Comparison of ENCODE assay signal across 1 cellular context in the genomic region with DNA sequence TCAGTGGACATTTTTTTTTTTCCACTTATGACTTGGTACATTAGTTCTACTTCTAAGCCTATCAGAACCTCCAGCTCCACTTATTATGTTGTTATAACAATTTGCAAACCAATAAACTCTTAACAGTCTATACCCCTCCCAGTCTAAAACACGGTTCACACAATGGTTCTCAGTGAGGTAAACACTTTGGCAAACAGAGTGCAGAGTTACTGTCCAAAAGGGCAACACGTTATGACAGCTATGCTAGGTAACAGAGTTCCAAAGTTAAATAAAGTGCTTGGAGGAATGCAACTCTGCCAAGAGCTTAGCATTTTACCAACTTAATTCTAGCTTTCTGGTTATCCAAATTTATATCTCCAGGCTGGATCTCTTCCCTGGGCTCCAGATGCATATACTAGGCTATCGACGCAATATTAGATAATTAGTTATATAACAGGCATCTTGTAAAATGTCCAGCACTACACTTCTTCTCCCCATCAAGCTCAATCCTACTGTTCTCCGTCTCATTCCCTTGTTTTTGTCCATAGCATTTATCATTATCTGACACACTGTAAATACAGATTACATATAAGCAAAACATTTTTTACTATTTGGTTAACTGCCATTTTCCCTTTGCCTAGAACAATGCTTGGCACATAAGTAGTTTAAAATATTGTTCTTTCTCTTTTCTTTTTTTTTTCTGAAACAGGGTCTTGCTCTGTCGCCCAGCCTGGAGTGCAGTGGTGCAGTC.
A peak's percentile ranks its signal among the peaks of the same experiment; 100 is the strongest.
TF ChIP-seq lines count a peak whose summit lies in the region.

No MANE protein-coding gene starts in this region.

TF ChIP-seq in HepG2, 621 proteins besides CTCF, POLR2A, EP300 and RAD21 (continued from another document and continues in another):
- TF ChIP-seq, protein P1, sequence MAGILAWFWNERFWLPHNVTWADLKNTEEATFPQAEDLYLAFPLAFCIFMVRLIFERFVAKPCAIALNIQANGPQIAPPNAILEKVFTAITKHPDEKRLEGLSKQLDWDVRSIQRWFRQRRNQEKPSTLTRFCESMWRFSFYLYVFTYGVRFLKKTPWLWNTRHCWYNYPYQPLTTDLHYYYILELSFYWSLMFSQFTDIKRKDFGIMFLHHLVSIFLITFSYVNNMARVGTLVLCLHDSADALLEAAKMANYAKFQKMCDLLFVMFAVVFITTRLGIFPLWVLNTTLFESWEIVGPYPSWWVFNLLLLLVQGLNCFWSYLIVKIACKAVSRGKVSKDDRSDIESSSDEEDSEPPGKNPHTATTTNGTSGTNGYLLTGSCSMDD (CRISPR knock-in tag; IDR thresholded peaks at IDR 0.05), result no peak
- TF ChIP-seq ZNF121 (CRISPR knock-in tag; IDR thresholded peaks at IDR 0.05) (peak; percentile 82; the same call in 1 of the 2 replicates), ELF1 (CRISPR knock-in tag; IDR thresholded peaks at IDR 0.05) (no peak), HNF4A (CRISPR knock-in tag; IDR thresholded peaks at IDR 0.05) (peak; percentile 90), MEIS2 (CRISPR knock-in tag; IDR thresholded peaks at IDR 0.05) (no peak), ZNF441 (CRISPR knock-in tag; IDR thresholded peaks at IDR 0.05; ENCODE audit: borderline replicate concordance) (no peak), TCF7L2 (IDR thresholded peaks at IDR 0.05; ENCODE audit: low read depth, low read length) (no peak), ZBTB26 (CRISPR knock-in tag; IDR thresholded peaks at IDR 0.05; ENCODE audit: borderline replicate concordance) (no peak), ONECUT2 (CRISPR knock-in tag; IDR thresholded peaks at IDR 0.05) (no peak), JUN (CRISPR knock-in tag; IDR thresholded peaks at IDR 0.05) (0 out of 2 replicates have a peak, but pooled peaks have one; percentile 30), ARHGAP35 (CRISPR knock-in tag; IDR thresholded peaks at IDR 0.05; ENCODE audit: borderline replicate concordance) (no peak), RFX3 (CRISPR knock-in tag; IDR thresholded peaks at IDR 0.05) (no peak), HOXA3 (CRISPR knock-in tag; IDR thresholded peaks at IDR 0.05) (peak; percentile 27; the same call in 1 of the 2 replicates), RBM22 (optimal IDR thresholded peaks at IDR 0.05; ENCODE audit: low read length) (no peak), MXI1 (IDR thresholded peaks at IDR 0.05; ENCODE audit: borderline replicate concordance, low read depth, low read length) (peak; percentile 33; the same call in 1 of the 3 replicates), ZBTB21 (CRISPR knock-in tag; IDR thresholded peaks at IDR 0.05) (0 out of 2 replicates have a peak, but pooled peaks have one; percentile 40), ZBTB7A (CRISPR knock-in tag; IDR thresholded peaks at IDR 0.05) (no peak), AKAP8 (CRISPR knock-in tag; IDR thresholded peaks at IDR 0.05) (no peak), ETS1 (CRISPR knock-in tag; IDR thresholded peaks at IDR 0.05) (no peak), TRIM22 (IDR thresholded peaks at IDR 0.05) (no peak), ZNF20 (CRISPR knock-in tag; IDR thresholded peaks at IDR 0.05) (no peak), MTERF4 (CRISPR knock-in tag; IDR thresholded peaks at IDR 0.05) (no peak), ZNF10 (CRISPR knock-in tag; IDR thresholded peaks at IDR 0.05; ENCODE audit: borderline replicate concordance, low read depth) (no peak), SKI (IDR thresholded peaks at IDR 0.05; ENCODE audit: partially characterized antibody) (no peak), NCOR1 (IDR thresholded peaks at IDR 0.05; ENCODE audit: borderline replicate concordance, low read length) (peak; percentile 65; the same call in 1 of the 2 replicates), FIP1L1 (IDR thresholded peaks at IDR 0.05; ENCODE audit: borderline replicate concordance, insufficient read depth, low read depth, low read length) (no peak), ARID3A (IDR thresholded peaks at IDR 0.05; ENCODE audit: low read depth, low read length) (peak; percentile 44; the same call in 1 of the 2 replicates), ZNF687 (CRISPR knock-in tag; IDR thresholded peaks at IDR 0.05) (no peak), MAFF (IDR thresholded peaks at IDR 0.05; ENCODE audit: low read depth, low read length) (no peak), ZNF331 (CRISPR knock-in tag; IDR thresholded peaks at IDR 0.05) (peak; percentile 65), ZNF510 (CRISPR knock-in tag; IDR thresholded peaks at IDR 0.05; ENCODE audit: low read depth) (no peak), PATZ1 (CRISPR knock-in tag; IDR thresholded peaks at IDR 0.05) (peak; percentile 90), BATF2 (CRISPR knock-in tag; IDR thresholded peaks at IDR 0.05) (no peak)
- TF ChIP-seq, protein P2, sequence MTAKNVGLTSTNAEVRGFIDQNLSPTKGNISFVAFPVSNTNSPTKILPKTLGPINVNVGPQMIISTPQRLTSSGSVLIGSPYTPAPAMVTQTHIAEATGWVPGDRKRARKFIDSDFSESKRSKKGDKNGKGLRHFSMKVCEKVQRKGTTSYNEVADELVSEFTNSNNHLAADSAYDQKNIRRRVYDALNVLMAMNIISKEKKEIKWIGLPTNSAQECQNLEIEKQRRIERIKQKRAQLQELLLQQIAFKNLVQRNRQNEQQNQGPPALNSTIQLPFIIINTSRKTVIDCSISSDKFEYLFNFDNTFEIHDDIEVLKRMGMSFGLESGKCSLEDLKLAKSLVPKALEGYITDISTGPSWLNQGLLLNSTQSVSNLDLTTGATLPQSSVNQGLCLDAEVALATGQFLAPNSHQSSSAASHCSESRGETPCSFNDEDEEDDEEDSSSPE (CRISPR knock-in tag; IDR thresholded peaks at IDR 0.05), result no peak
- TF ChIP-seq, protein P3, sequence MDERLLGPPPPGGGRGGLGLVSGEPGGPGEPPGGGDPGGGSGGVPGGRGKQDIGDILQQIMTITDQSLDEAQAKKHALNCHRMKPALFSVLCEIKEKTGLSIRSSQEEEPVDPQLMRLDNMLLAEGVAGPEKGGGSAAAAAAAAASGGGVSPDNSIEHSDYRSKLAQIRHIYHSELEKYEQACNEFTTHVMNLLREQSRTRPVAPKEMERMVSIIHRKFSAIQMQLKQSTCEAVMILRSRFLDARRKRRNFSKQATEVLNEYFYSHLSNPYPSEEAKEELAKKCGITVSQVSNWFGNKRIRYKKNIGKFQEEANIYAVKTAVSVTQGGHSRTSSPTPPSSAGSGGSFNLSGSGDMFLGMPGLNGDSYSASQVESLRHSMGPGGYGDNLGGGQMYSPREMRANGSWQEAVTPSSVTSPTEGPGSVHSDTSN (CRISPR knock-in tag; IDR thresholded peaks at IDR 0.05), result no peak
- TF ChIP-seq, protein P4, sequence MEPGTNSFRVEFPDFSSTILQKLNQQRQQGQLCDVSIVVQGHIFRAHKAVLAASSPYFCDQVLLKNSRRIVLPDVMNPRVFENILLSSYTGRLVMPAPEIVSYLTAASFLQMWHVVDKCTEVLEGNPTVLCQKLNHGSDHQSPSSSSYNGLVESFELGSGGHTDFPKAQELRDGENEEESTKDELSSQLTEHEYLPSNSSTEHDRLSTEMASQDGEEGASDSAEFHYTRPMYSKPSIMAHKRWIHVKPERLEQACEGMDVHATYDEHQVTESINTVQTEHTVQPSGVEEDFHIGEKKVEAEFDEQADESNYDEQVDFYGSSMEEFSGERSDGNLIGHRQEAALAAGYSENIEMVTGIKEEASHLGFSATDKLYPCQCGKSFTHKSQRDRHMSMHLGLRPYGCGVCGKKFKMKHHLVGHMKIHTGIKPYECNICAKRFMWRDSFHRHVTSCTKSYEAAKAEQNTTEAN (CRISPR knock-in tag; conservative IDR thresholded peaks at IDR 0.05), result no peak
